In the genomic region with DNA sequence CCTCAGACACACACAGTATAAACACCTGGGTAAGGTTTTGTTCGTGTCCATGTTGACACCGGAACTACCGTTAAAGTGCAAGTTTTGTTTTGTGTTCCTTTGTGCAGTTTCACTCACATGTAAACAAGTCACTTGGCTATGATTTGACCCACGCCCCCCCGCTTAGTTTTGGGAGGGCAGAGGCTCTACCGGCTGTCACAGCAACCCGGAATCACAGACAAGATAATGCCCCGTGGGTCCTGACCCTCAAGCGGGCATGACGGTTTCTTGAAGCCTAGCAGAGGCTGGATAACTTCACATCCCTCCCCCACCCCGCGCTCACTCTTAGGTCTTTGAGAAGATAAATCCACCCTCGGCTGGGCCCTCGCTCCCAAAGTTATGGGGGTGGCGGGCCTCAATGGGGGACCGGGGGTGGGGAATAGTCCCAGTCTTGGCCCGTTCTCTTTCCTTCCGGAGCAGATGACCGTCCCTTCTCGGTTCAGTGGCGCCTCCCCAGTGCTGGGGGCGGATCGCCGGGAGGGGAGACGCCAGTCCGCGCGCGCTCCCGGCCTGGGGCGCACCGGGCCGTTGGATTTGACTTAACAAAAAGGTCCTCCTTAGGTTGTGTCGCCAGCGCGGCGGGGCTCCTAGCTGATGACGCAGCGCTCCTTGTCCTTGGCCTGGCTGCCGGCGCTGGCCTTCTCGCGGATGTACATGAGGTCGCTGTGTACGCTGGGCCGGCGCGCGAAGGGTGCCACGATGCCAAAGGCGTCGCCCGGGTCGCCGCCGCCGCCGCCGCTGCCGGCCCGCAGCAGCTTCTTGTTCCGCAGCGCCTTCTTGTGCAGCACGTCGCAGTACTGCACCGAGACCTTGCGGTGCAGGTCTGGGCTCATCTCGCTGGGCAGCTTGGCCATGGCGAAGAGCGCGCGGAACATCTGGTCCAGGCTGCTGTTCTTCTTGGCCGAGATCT, we compare ENCODE assay signal across 8 cellular contexts. TPM values are rescaled to one million over a fixed set of nuclear protein-coding genes. Genes with fewer than 3 reads are reported as not detected.
DNase-seq lines count a peak whose midpoint lies in the region; ATAC-seq and TF ChIP-seq lines count a peak whose summit lies in the region.

No MANE protein-coding gene starts in this region.

- no peaks in the 10 kb centered on the region for H3K9me3 Mint-ChIP-seq in activated CD8-positive, alpha-beta T cell treated with anti-CD3 and anti-CD28 coated beads, Interleukin-2, amount 10 ng/mL, durations not matched to agents 7 days and 5 days (ENCODE audit: insufficient read depth)
- H3K9me3 Mint-ChIP-seq in neural crest cell, result no peaks in the 10 kb centered on the region

- no peak for TF ChIP-seq CTCF in fibroblast of the aortic adventitia (IDR thresholded peaks at IDR 0.05; ENCODE audit: insufficient read depth, low read length)
- no peak for TF ChIP-seq CTCF in neural crest cell (conservative IDR thresholded peaks at IDR 0.05)

- H3K4me3 Mint-ChIP-seq in activated CD8-positive, alpha-beta T cell treated with anti-CD3 and anti-CD28 coated beads, Interleukin-2, amount 10 ng/mL, durations not matched to agents 7 days and 5 days, result peak overlapping the region; percentile 69
- H3K4me3 Mint-ChIP-seq in neural crest cell, result peak overlapping the region; percentile 87

- H3K36me3 Mint-ChIP-seq in activated CD8-positive, alpha-beta T cell treated with anti-CD3 and anti-CD28 coated beads, Interleukin-2, amount 10 ng/mL, durations not matched to agents 7 days and 5 days (ENCODE audit: low read depth), result peaks cover 27% of the 10 kb centered on the region
- peaks cover 3% of the 10 kb centered on the region for H3K36me3 Mint-ChIP-seq in neural crest cell (ENCODE audit: low read depth)

- H3K27me3 Mint-ChIP-seq in activated CD8-positive, alpha-beta T cell treated with anti-CD3 and anti-CD28 coated beads, Interleukin-2, amount 10 ng/mL, durations not matched to agents 7 days and 5 days (ENCODE audit: low read depth), result peaks cover 19% of the 10 kb centered on the region
- H3K27me3 Mint-ChIP-seq in neural crest cell (ENCODE audit: low read depth), result peaks cover 35% of the 10 kb centered on the region

- DNase-seq in NCI-H146 (lab: John Stamatoyannopoulos, UW) (peak; percentile 39), NCI-H146 treated with DMSO at 0.1 percent for 48 hours (lab: John Stamatoyannopoulos, UW; ENCODE audit: unreplicated experiment) (no peak), fibroblast of the aortic adventitia (ENCODE audit: low read depth) (no peak), neural crest cell (ENCODE audit: low read depth, low spot score) (peak; percentile 56), activated gamma-delta T cell treated with Interleukin-2 at 50 U/mL for 16 hours (no peak)
- no peak for DNase-seq in activated CD8-positive, alpha-beta T cell treated with anti-CD3 and anti-CD28 coated beads, Interleukin-2, amount 10 ng/mL, durations not matched to agents 7 days and 5 days

- POLR2A ChIA-PET in activated CD8-positive, alpha-beta T cell treated with anti-CD3 and anti-CD28 coated beads, Interleukin-2, amount 10 ng/mL, durations not matched to agents 7 days and 5 days (lab: Charles Lee), result no interaction called here

- no peak overlapping the region for H3K27ac Mint-ChIP-seq in activated CD8-positive, alpha-beta T cell treated with anti-CD3 and anti-CD28 coated beads, Interleukin-2, amount 10 ng/mL, durations not matched to agents 7 days and 5 days
- H3K27ac Mint-ChIP-seq in neural crest cell (ENCODE audit: unreplicated experiment), result no peak overlapping the region

- peak overlapping the region; percentile 39 for H3K4me3 ChIP-seq in fibroblast of the aortic adventitia (ENCODE audit: low read depth, low read length)

- H3K4me1 Mint-ChIP-seq in activated CD8-positive, alpha-beta T cell treated with anti-CD3 and anti-CD28 coated beads, Interleukin-2, amount 10 ng/mL, durations not matched to agents 7 days and 5 days (ENCODE audit: low read depth), result peaks cover 23% of the 10 kb centered on the region
- peaks cover 18% of the 10 kb centered on the region for H3K4me1 Mint-ChIP-seq in neural crest cell

- no peak for ATAC-seq in activated CD8-positive, alpha-beta T cell treated with anti-CD3 and anti-CD28 coated beads, Interleukin-2, amount 10 ng/mL, durations not matched to agents 7 days and 5 days
- ATAC-seq in HG03571 (IDR thresholded peaks at IDR 0.05; ENCODE audit: unreplicated experiment), result no peak
- no peak for ATAC-seq in GM21515 (IDR thresholded peaks at IDR 0.05; ENCODE audit: unreplicated experiment)

- CTCF ChIA-PET in activated CD8-positive, alpha-beta T cell treated with anti-CD3 and anti-CD28 coated beads, Interleukin-2, amount 10 ng/mL, durations not matched to agents 7 days and 5 days (lab: Charles Lee), result interaction anchor here (1.7 to 3.9 kb wide), 4 partner anchors 22 to 147 kb away, joined by 4 to 81 read pairs (median 18); no protein-coding TSS in a partner anchor

RNA-seq across cellular contexts. Expression of gene RASD1, which starts 1.4 kb away (rescaled TPM):
- total RNA-seq in activated CD8-positive, alpha-beta T cell treated with anti-CD3 and anti-CD28 coated beads, Interleukin-2, amount 10 ng/mL, durations not matched to agents 7 days and 5 days, result under 1 TPM; 0.39 to 0.58 TPM
- 0.36 TPM in 1 of 2 replicates, not detected in the other for total RNA-seq in fibroblast of the aortic adventitia (ENCODE audit: low replicate concordance)
- total RNA-seq in neural crest cell, result 8.0 and 8.3 TPM in 2 replicates

RNA-seq across cellular contexts. Expression of gene MED9, which starts 18.0 kb away (rescaled TPM):
- total RNA-seq in activated CD8-positive, alpha-beta T cell treated with anti-CD3 and anti-CD28 coated beads, Interleukin-2, amount 10 ng/mL, durations not matched to agents 7 days and 5 days, result 10 to 100 TPM; 14.9 to 15.0 TPM
- total RNA-seq in fibroblast of the aortic adventitia (ENCODE audit: low replicate concordance), result 2.1 and 10.9 TPM in 2 replicates
- total RNA-seq in neural crest cell, result 20.5 and 22.2 TPM in 2 replicates

Comparison
In these comparisons a context has a peak if more than half of its experiments do, and no peak if none do; other contexts are left out.
1. DNase-seq: peak in NCI-H146 (single experiment) and neural crest cell (single experiment); none in NCI-H146 treated with DMSO at 0.1 percent for 48 hours (single experiment), activated CD8-positive, alpha-beta T cell treated with anti-CD3 and anti-CD28 coated beads, Interleukin-2, amount 10 ng/mL, durations not matched to agents 7 days and 5 days (single experiment), fibroblast of the aortic adventitia (single experiment) and activated gamma-delta T cell treated with Interleukin-2 at 50 U/mL for 16 hours (single experiment).